ENCODE assay signal across 17 cellular contexts in genomic region chr9:135214054-135214640, GRCh38.
DNase-seq lines count a peak whose midpoint lies in the region; ATAC-seq and TF ChIP-seq lines count a peak whose summit lies in the region.
"Had no signal": no experiment of that assay in that cellular context is flagged by ENCODE, and none has a peak within 500 bp of the region (broad histone marks: within the 10 kb centered on the region; RNA-seq: fewer than 3 reads in every experiment).

No MANE protein-coding gene starts in this region.

- H3K9me3 ChIP-seq in left ventricle myocardium inferior (replicated peaks) (peaks cover 12% of the 10 kb centered on the region), aorta (ENCODE audit: control insufficient read depth, low read length) (peaks cover 8% of the 10 kb centered on the region)

- no peak for TF ChIP-seq CTCF in left ventricle myocardium inferior (IDR thresholded peaks at IDR 0.05; ENCODE audit: borderline replicate concordance)
- TF ChIP-seq CTCF in chondrocyte (IDR thresholded peaks at IDR 0.05) = no peak
- no peak for TF ChIP-seq CTCF in neural crest cell (conservative IDR thresholded peaks at IDR 0.05)

- H3K36me3 ChIP-seq in left ventricle myocardium inferior (no peaks in the 10 kb centered on the region), aorta (ENCODE audit: control insufficient read depth in 1 of 2, insufficient read depth in 2 of 2, low read length in 1 of 2) (no peaks in the 10 kb centered on the region)

- peaks cover 92% of the 10 kb centered on the region for H3K27me3 ChIP-seq in left ventricle myocardium inferior (ENCODE audit: low read depth)
- no peaks in the 10 kb centered on the region for H3K27me3 ChIP-seq in aorta (ENCODE audit: control insufficient read depth in 1 of 2, insufficient read depth in 2 of 2, low read length in 1 of 2)

- H3K4me3 Mint-ChIP-seq in chondrocyte (ENCODE audit: unreplicated experiment) (no peak overlapping the region), neural crest cell (no peak overlapping the region)
- H3K4me3 Mint-ChIP-seq: GM23338 had no signal

- H3K36me3 Mint-ChIP-seq in chondrocyte (ENCODE audit: low read depth) (no peaks in the 10 kb centered on the region), neural crest cell (ENCODE audit: low read depth) (no peaks in the 10 kb centered on the region)

- ATAC-seq in Right ventricle myocardium superior (ENCODE audit: poor library complexity) (no peak), aorta (ENCODE audit: low FRiP score) (no peak)
- ATAC-seq: GM23338 had no signal

- H3K4me3 ChIP-seq in left ventricle myocardium inferior (no peak overlapping the region), aorta (ENCODE audit: low read length in 2 of 2) (no peak overlapping the region)
- H3K4me3 ChIP-seq: GM23338, PC-9 had no signal

- H3K27me3 Mint-ChIP-seq in chondrocyte (ENCODE audit: low read depth) = peaks cover 58% of the 10 kb centered on the region
- H3K27me3 Mint-ChIP-seq in neural crest cell (ENCODE audit: low read depth) = peaks cover 18% of the 10 kb centered on the region

- intact Hi-C loops in Right ventricle myocardium superior (cut with DNase I) (no loop called here), left ventricle myocardium inferior (cut with micrococcal nuclease) (no loop called here), aorta (cut with DNase I) (no loop called here)

- H3K9me3 Mint-ChIP-seq in chondrocyte (ENCODE audit: low read depth) = no peaks in the 10 kb centered on the region
- H3K9me3 Mint-ChIP-seq in neural crest cell = no peaks in the 10 kb centered on the region

- DNase-seq in Right ventricle myocardium superior = peak; percentile 29
- DNase-seq in left ventricle myocardium inferior = no peak
- peak; percentile 38 for DNase-seq in chondrocyte (ENCODE audit: low spot score)
- peak; percentile 24 for DNase-seq in neural crest cell (ENCODE audit: low read depth, low spot score)
- peak; percentile 31 to 34 for DNase-seq in aorta
- no peak for DNase-seq in dedifferentiated amniotic fluid mesenchymal stem cell (ENCODE audit: extremely low spot score)
- DNase-seq in NCI-H510A treated with DMSO at 0.1 percent for 48 hours (lab: John Stamatoyannopoulos, UW) = no peak
- DNase-seq in stimulated activated naive CD4-positive, alpha-beta T cell treated with Interleukin-2 at 50 U/mL for 16 hours (lab: John Stamatoyannopoulos, UW) = no peak
- DNase-seq: C1 segment of cervical spinal cord, DMS79 treated with DMSO at 0.1 percent for 48 hours, GF-D8, NCI-H146, NCI-H2081, NCI-H510A, PC-9 had no signal

- 53 to 63% methylated on average over 19 of the region's 19 CpGs for WGBS in aorta, 2 donors

- no peak overlapping the region for H3K27ac ChIP-seq in left ventricle myocardium inferior (replicated peaks)
- H3K27ac ChIP-seq in aorta (ENCODE audit: low read depth in 1 of 2, low read length in 2 of 2) = no peak overlapping the region
- H3K27ac ChIP-seq: KMS-11, PC-9 had no signal

- no peak overlapping the region for H3K27ac Mint-ChIP-seq in chondrocyte (ENCODE audit: unreplicated experiment)
- H3K27ac Mint-ChIP-seq in neural crest cell (ENCODE audit: unreplicated experiment) = no peak overlapping the region
- H3K27ac Mint-ChIP-seq: GM23338 had no signal

- H3K4me1 ChIP-seq in left ventricle myocardium inferior (peaks cover 31% of the 10 kb centered on the region), aorta (ENCODE audit: control insufficient read depth in 1 of 2, insufficient read depth in 2 of 2, low read length in 2 of 2) (no peaks in the 10 kb centered on the region)

- H3K4me1 Mint-ChIP-seq in chondrocyte (ENCODE audit: low read depth) (no peaks in the 10 kb centered on the region), neural crest cell (peaks cover 24% of the 10 kb centered on the region)

Comparison
In these comparisons a context has a peak if more than half of its experiments do, and no peak if none do; other contexts are left out.
1. DNase-seq: peak in Right ventricle myocardium superior (single experiment), chondrocyte (single experiment), neural crest cell (single experiment) and aorta (2 of 2); none in left ventricle myocardium inferior (single experiment), dedifferentiated amniotic fluid mesenchymal stem cell (single experiment), NCI-H510A treated with DMSO at 0.1 percent for 48 hours (single experiment) and stimulated activated naive CD4-positive, alpha-beta T cell treated with Interleukin-2 at 50 U/mL for 16 hours (single experiment).